In the genomic region with DNA sequence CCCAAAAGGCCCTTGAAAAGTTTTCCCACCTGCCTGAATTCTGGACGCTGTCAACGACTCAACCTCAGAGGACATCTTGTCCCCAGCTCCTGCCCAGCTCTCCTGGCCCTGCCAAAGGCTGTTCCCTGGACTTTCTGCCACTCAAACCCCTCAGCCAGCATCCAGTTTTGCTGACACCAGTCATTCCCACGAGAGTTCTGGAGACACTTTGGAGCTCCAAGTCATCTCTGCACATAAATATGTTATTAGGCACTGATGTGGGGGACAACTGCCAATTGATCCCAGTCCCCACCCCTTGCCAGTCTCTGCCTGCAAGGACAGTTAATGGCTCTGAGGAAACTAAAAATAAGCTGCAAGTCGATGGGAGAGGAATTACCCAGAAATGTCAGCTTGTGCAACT, we compare ENCODE assay signal across 31 cellular contexts. TPM values are rescaled to one million over a fixed set of nuclear protein-coding genes. Genes with fewer than 3 reads are reported as not detected.
"Had no signal": no experiment of that assay in that cellular context is flagged by ENCODE, and none has a peak within 500 bp of the region (broad histone marks: within the 10 kb centered on the region; RNA-seq: fewer than 3 reads in every experiment).

No MANE protein-coding gene starts in this region.

- ATAC-seq: foreskin keratinocyte; heart right ventricle; left cardiac atrium; left lung; mucosa of descending colon; naive thymus-derived CD4-positive, alpha-beta T cell; sciatic nerve; stimulated activated memory B cell treated with anti-CD40 and anti-IgM and Interleukin-4, amounts not matched to agents 10 μg/mL and 1 μg/mL and 100 μg/mL, for 72 hours; stimulated activated naive CD8-positive, alpha-beta T cell treated with anti-CD3 and anti-CD28 coated beads, Interleukin-15, Interleukin-2, amounts not matched to agents 100 U/mL and 50 U/mL, for 24 hours; upper lobe of right lung had no signal

- H3K27ac ChIP-seq: colonic mucosa, foreskin keratinocyte, heart right ventricle, left lung, neural progenitor cell, skin epidermis, spleen, testis, transverse colon, upper lobe of right lung had no signal

- H3K9me3 ChIP-seq: colonic mucosa, esophagus muscularis mucosa, heart right ventricle, mucosa of descending colon, testis, transverse colon, upper lobe of right lung, uterus had no signal

- H3K4me1 ChIP-seq: colonic mucosa, foreskin keratinocyte, heart right ventricle, left lung, neural progenitor cell, spleen, testis, transverse colon, upper lobe of right lung, uterus had no signal

- H3K9me3 Mint-ChIP-seq: nephron had no signal

- H3K4me3 ChIP-seq: colonic mucosa, esophagus muscularis mucosa, heart right ventricle, left lung, mucosa of descending colon, neural progenitor cell, skin epidermis, spleen, testis, transverse colon, upper lobe of right lung, uterus had no signal

- H3K27ac Mint-ChIP-seq: mesothelial cell of epicardium; naive thymus-derived CD4-positive, alpha-beta T cell; nephron; stimulated activated memory B cell treated with anti-CD40 and anti-IgM and Interleukin-4, amounts not matched to agents 10 μg/mL and 1 μg/mL and 100 μg/mL, for 72 hours had no signal

- H3K4me3 Mint-ChIP-seq: mesothelial cell of epicardium; naive thymus-derived CD4-positive, alpha-beta T cell; nephron; neural progenitor cell; stimulated activated memory B cell treated with anti-CD40 and anti-IgM and Interleukin-4, amounts not matched to agents 10 μg/mL and 1 μg/mL and 100 μg/mL, for 72 hours had no signal

- DNase-seq: colonic mucosa; dermis blood vessel endothelial cell; effector memory CD4-positive, alpha-beta T cell; foreskin keratinocyte; glutamatergic neuron; heart right ventricle; hippocampal formation; left cardiac atrium; left lung; mesenchymal stem cell; mucosa of descending colon; naive thymus-derived CD4-positive, alpha-beta T cell; nucleus accumbens; spleen; stimulated activated CD4-positive, alpha-beta T cell treated with anti-CD3 and anti-CD28 coated beads, Interleukin-4, amount 100 ng/mL, for 4 hours; stimulated activated naive CD8-positive, alpha-beta T cell treated with anti-CD3 and anti-CD28 coated beads, Interleukin-15, Interleukin-2, amounts not matched to agents 100 U/mL and 50 U/mL, for 24 hours; substantia nigra; testis; transverse colon; upper lobe of right lung; uterus had no signal

- H3K27me3 ChIP-seq: colonic mucosa, esophagus muscularis mucosa, left lung, neural progenitor cell, testis, transverse colon, upper lobe of right lung, uterus had no signal

- H3K4me1 Mint-ChIP-seq: mesothelial cell of epicardium; nephron; stimulated activated memory B cell treated with anti-CD40 and anti-IgM and Interleukin-4, amounts not matched to agents 10 μg/mL and 1 μg/mL and 100 μg/mL, for 72 hours had no signal

- H3K36me3 ChIP-seq: colonic mucosa, left lung, neural progenitor cell, spleen, transverse colon, upper lobe of right lung, uterus had no signal

RNA-seq across cellular contexts. Expression of gene KCNB1, which starts 38.9 kb away (rescaled TPM):
- total RNA-seq: dermis blood vessel endothelial cell, endothelial cell of umbilical vein, epithelial cell of proximal tubule, foreskin keratinocyte, kidney epithelial cell had no signal
- polyA plus RNA-seq: endothelial cell of umbilical vein; foreskin keratinocyte; naive thymus-derived CD4-positive, alpha-beta T cell had no signal

RNA-seq across cellular contexts. Expression of gene PTGIS, which starts 46.6 kb away (rescaled TPM):
- total RNA-seq: epithelial cell of proximal tubule, foreskin keratinocyte had no signal
- polyA plus RNA-seq: foreskin keratinocyte; naive thymus-derived CD4-positive, alpha-beta T cell had no signal
